2 cellular contexts compared by ENCODE assay signal in the genomic region with DNA sequence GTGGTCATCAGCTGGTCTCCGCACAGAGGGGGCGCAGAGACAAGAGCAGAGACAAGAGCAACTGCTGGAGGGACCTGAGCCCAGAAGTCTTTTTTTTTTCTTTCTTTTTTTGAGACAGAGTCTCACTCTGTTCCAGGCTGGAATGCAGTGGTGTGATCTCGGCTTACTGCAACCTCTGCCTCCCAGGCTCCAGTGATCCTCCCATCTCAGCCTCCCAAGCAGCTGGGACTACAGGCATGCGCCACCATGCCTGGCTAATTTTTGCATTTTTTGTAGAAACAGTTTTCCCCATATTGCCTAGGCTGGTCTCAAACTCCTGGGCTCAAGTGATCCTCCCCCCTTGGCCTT.
TF ChIP-seq lines count a peak whose summit lies in the region.

No MANE protein-coding gene starts in this region.

TF ChIP-seq in HEK293, 187 proteins besides CTCF, POLR2A, EP300 and RAD21 (continued from another document):
- TF ChIP-seq, protein P1, sequence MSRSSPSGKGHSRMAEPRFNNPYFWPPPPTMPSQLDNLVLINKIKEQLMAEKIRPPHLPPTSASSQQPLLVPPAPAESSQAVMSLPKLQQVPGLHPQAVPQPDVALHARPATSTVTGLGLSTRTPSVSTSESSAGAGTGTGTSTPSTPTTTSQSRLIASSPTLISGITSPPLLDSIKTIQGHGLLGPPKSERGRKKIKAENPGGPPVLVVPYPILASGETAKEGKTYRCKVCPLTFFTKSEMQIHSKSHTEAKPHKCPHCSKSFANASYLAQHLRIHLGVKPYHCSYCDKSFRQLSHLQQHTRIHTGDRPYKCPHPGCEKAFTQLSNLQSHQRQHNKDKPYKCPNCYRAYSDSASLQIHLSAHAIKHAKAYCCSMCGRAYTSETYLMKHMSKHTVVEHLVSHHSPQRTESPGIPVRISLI (tag by site-specific recombination; IDR thresholded peaks at IDR 0.05): 0 out of 2 replicates have a peak, but pooled peaks have one; percentile 65
- peak; percentile 2; the same call in 1 of the 2 replicates for TF ChIP-seq GLIS1 (tag by site-specific recombination; IDR thresholded peaks at IDR 0.05)
- TF ChIP-seq, protein P2, sequence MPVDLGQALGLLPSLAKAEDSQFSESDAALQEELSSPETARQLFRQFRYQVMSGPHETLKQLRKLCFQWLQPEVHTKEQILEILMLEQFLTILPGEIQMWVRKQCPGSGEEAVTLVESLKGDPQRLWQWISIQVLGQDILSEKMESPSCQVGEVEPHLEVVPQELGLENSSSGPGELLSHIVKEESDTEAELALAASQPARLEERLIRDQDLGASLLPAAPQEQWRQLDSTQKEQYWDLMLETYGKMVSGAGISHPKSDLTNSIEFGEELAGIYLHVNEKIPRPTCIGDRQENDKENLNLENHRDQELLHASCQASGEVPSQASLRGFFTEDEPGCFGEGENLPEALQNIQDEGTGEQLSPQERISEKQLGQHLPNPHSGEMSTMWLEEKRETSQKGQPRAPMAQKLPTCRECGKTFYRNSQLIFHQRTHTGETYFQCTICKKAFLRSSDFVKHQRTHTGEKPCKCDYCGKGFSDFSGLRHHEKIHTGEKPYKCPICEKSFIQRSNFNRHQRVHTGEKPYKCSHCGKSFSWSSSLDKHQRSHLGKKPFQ (tag by site-specific recombination; IDR thresholded peaks at IDR 0.05): peak; percentile 51; the same call in 1 of the 2 replicates
- 0 out of 2 replicates have a peak, but pooled peaks have one; percentile 6 for TF ChIP-seq TRIM28 (IDR thresholded peaks at IDR 0.05; ENCODE audit: borderline replicate concordance, low read length)

TF ChIP-seq in K562, 482 proteins besides CTCF, POLR2A, EP300 and RAD21 (continued from another document):
- 0 out of 2 replicates have a peak, but pooled peaks have one; percentile 31 for TF ChIP-seq ARID1B (IDR thresholded peaks at IDR 0.05)
- peak; percentile 64; the same call in 1 of the 2 replicates for TF ChIP-seq DPF2 (IDR thresholded peaks at IDR 0.05)
- peak; percentile 66 for TF ChIP-seq DACH1 (IDR thresholded peaks at IDR 0.05; ENCODE audit: partially characterized antibody)
- TF ChIP-seq SMARCA4 (IDR thresholded peaks at IDR 0.05): 0 out of 2 replicates have a peak, but pooled peaks have one; percentile 25
- 0 out of 2 replicates have a peak, but pooled peaks have one; percentile 36 for TF ChIP-seq HDAC2 (IDR thresholded peaks at IDR 0.05)
- TF ChIP-seq, protein P3, sequence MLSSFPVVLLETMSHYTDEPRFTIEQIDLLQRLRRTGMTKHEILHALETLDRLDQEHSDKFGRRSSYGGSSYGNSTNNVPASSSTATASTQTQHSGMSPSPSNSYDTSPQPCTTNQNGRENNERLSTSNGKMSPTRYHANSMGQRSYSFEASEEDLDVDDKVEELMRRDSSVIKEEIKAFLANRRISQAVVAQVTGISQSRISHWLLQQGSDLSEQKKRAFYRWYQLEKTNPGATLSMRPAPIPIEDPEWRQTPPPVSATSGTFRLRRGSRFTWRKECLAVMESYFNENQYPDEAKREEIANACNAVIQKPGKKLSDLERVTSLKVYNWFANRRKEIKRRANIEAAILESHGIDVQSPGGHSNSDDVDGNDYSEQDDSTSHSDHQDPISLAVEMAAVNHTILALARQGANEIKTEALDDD (IDR thresholded peaks at IDR 0.05): 0 out of 2 replicates have a peak, but pooled peaks have one; percentile 55
- TF ChIP-seq ARNT (IDR thresholded peaks at IDR 0.05): 0 out of 4 replicates have a peak, but pooled peaks of 1 of the 2 experiments have one; percentile 7
- peak; percentile 25; the same call in 1 of the 2 replicates for TF ChIP-seq ZBTB7A (IDR thresholded peaks at IDR 0.05; ENCODE audit: borderline replicate concordance, control insufficient read depth, low read depth, low read length)
- 0 out of 2 replicates have a peak, but pooled peaks have one; percentile 22 for TF ChIP-seq HLTF (IDR thresholded peaks at IDR 0.05)
- TF ChIP-seq EP400 (IDR thresholded peaks at IDR 0.05): 0 out of 2 replicates have a peak, but pooled peaks have one; percentile 14
- 0 out of 2 replicates have a peak, but pooled peaks have one; percentile 6 for TF ChIP-seq ATF7 (IDR thresholded peaks at IDR 0.05)
- TF ChIP-seq CXXC5 (CRISPR knock-in tag; IDR thresholded peaks at IDR 0.05): peak; percentile 37; the same call in 1 of the 2 replicates
- TF ChIP-seq MECOM (CRISPR knock-in tag; IDR thresholded peaks at IDR 0.05): 0 out of 2 replicates have a peak, but pooled peaks have one; percentile 47
- 0 out of 2 replicates have a peak, but pooled peaks have one; percentile 11 for TF ChIP-seq SMARCA5 (IDR thresholded peaks at IDR 0.05)
